Comparison of ENCODE assay signal across 17 cellular contexts in the genomic region with DNA sequence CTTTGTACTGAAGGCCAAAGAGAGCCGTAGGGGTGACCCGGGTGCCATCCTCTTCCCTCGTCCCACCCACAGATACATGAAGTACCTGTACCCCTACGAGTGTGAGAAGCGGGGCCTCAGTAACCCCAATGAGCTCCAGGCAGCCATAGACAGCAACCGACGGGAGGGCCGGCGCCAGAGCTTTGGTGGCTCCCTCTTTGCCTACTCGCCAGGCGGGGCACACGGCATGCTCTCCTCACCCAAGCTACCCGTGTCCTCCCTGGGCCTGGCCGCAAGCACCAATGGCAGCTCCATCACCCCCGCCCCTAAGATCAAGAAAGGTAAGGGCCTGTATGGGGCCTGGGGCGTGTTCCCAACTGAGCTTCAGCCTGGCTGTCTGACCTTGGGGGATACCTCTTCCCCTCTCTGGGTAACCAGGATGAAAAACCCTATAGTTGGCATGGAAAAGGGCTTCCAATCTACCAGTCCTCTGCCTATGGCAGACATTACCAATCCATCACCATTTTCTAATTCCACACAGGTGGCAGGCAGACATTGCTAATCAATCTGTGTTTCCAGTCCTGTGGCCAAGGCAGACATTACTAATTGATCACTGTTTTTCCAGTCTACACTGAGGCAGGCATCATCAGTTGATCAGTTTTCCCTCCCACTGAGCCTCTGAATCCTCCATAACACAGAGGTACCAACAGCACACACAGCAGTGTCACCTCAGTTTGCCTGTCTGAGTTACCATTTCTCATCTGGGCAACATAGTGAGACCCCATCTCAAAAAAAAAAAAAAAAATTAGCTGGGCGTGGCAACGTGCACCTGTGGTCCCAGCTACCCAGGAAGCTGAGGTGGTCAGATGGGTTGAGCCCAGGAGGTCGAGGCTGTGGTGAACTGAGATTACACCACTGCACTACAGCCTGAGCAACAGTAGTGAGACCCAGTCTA. TPM values are rescaled to one million over a fixed set of nuclear protein-coding genes. Genes with fewer than 3 reads are reported as not detected.
A peak's percentile ranks its signal among the peaks of the same experiment; 100 is the strongest.
DNase-seq lines count a peak whose midpoint lies in the region; ATAC-seq, FAIRE-seq and TF ChIP-seq lines count a peak whose summit lies in the region.
"Had no signal": no experiment of that assay in that cellular context is flagged by ENCODE, and none has a peak within 500 bp of the region (broad histone marks: within the 10 kb centered on the region; RNA-seq: fewer than 3 reads in every experiment).

No MANE protein-coding gene starts in this region.

- H3K79me2 ChIP-seq in GM12878 (ENCODE audit: control insufficient read depth, insufficient read depth, low read length) (no peaks in the 10 kb centered on the region), mesendoderm (ENCODE audit: control insufficient read depth, insufficient read depth, low read length) (no peaks in the 10 kb centered on the region)

- no peak overlapping the region for H3K9ac ChIP-seq in IMR-90 (ENCODE audit: low read depth, low read length)
- H3K9ac ChIP-seq in GM12878 (ENCODE audit: control insufficient read depth, insufficient read depth, low read length) = no peak overlapping the region
- no peak overlapping the region for H3K9ac ChIP-seq in mesendoderm (ENCODE audit: low read length)

- dilution Hi-C loops in IMR-90 (cut with HindIII; ENCODE audit: low sequenced_read_pairs, unreplicated experiment) = no loop called here

- BruUV-seq in IMR-90 (replicated peaks; lab: Mats Ljungman, UMichigan) (no TSS peak), GM12878 (replicated peaks; lab: Mats Ljungman, UMichigan) (no TSS peak)

- H2BK120ac ChIP-seq in IMR-90 (ENCODE audit: low read depth, low read length) (no peak overlapping the region), mesendoderm (ENCODE audit: low read depth, low read length) (no peak overlapping the region)

- H3K4me2 ChIP-seq in IMR-90 (ENCODE audit: low read depth, low read length) (no peak overlapping the region), GM12878 (ENCODE audit: control insufficient read depth, insufficient read depth) (no peak overlapping the region), mesendoderm (ENCODE audit: low read length) (no peak overlapping the region)

- H3K4me3 ChIP-seq in IMR-90 (ENCODE audit: insufficient read depth, low read depth, low read length) (no peak overlapping the region), GM12878 (no peak overlapping the region), mesendoderm (ENCODE audit: low read length) (no peak overlapping the region), uterus (no peak overlapping the region)
- H3K4me3 ChIP-seq: testis had no signal

- TF ChIP-seq RAD21 in IMR-90 (IDR thresholded peaks at IDR 0.05; ENCODE audit: low read length) = no peak
- TF ChIP-seq RAD21 in GM12878 (IDR thresholded peaks at IDR 0.05; ENCODE audit: insufficient read depth, low read depth, low read length) = no peak

- H2BK5ac ChIP-seq in IMR-90 (ENCODE audit: low read depth, low read length, poor library complexity, severe bottlenecking) (no peak overlapping the region), mesendoderm (ENCODE audit: low read length) (no peak overlapping the region)

- DNase-seq in DMS 273 (lab: John Stamatoyannopoulos, UW; ENCODE audit: unreplicated experiment) (peak; percentile 65), DMS 273 treated with DMSO at 0.1 percent for 48 hours (lab: John Stamatoyannopoulos, UW) (no peak), IMR-90 (peak; percentile 31), GM12878 (ENCODE audit: low read depth, low spot score) (no peak), mesendoderm (peak; percentile 75), NCI-H2029 treated with DMSO at 0.1 percent for 48 hours (lab: John Stamatoyannopoulos, UW) (no peak), uterus (no peak)
- DNase-seq: activated CD4-positive, alpha-beta T cell treated with anti-CD3 and anti-CD28 coated beads, Interleukin-2, amount 50 U/mL, for 4 hours; activated naive CD4-positive, alpha-beta T cell treated with anti-CD3 and anti-CD28 coated beads, Interleukin-2, amount 10 ng/mL, durations not matched to agents 7 days and 5 days; foreskin melanocyte; H7; NK-92 treated with Interleukin-12 subunit alpha and Interleukin-12 subunit beta, amount 100 ng/mL, for 24 hours; testis had no signal

- peaks cover 6% of the 10 kb centered on the region; the same call in 1 of the 2 replicates for H3K9me1 ChIP-seq in IMR-90 (ENCODE audit: insufficient read depth, low read length)

- no peak overlapping the region for H3K4ac ChIP-seq in IMR-90 (ENCODE audit: low read depth, low read length)
- no peak overlapping the region for H3K4ac ChIP-seq in mesendoderm (ENCODE audit: low read depth, low read length)

- POLR2A ChIA-PET in IMR-90 (lab: Charles Lee; ENCODE audit: unreplicated experiment) = no interaction called here
- POLR2A ChIA-PET in GM12878 (lab: Charles Lee) = interaction anchor here (0.6 kb wide), 2 partner anchors 12 to 32 kb away, joined by 3 to 4 read pairs; no protein-coding TSS in a partner anchor

- H2BK15ac ChIP-seq in IMR-90 (ENCODE audit: low read depth, low read length) (no peak overlapping the region), mesendoderm (replicated peaks; ENCODE audit: low read depth) (no peak overlapping the region)

- H3K23ac ChIP-seq in IMR-90 (ENCODE audit: low read depth, low read length) (no peak overlapping the region), mesendoderm (ENCODE audit: low read length) (no peak overlapping the region)

- H3K4me1 ChIP-seq in IMR-90 (ENCODE audit: control insufficient read depth, insufficient read depth, low read length) = peaks cover 5% of the 10 kb centered on the region
- H3K4me1 ChIP-seq in GM12878 (ENCODE audit: control insufficient read depth, insufficient read depth, low read length) = no peaks in the 10 kb centered on the region
- H3K4me1 ChIP-seq in mesendoderm (ENCODE audit: control insufficient read depth, low read depth, low read length) = no peaks in the 10 kb centered on the region
- no peaks in the 10 kb centered on the region for H3K4me1 ChIP-seq in uterus
- H3K4me1 ChIP-seq: testis had no signal

- no peak for TF ChIP-seq POLR2A in IMR-90 (IDR thresholded peaks at IDR 0.05; ENCODE audit: low read depth, low read length)
- no peak for TF ChIP-seq POLR2A in GM12878 (IDR thresholded peaks at IDR 0.05; ENCODE audit: low read depth, low read length)
- no peak for TF ChIP-seq POLR2A in uterus (IDR thresholded peaks at IDR 0.05)

- H3K56ac ChIP-seq in IMR-90 (ENCODE audit: extremely low read depth, insufficient read depth, low read length) (no peak overlapping the region), mesendoderm (ENCODE audit: low read length) (no peak overlapping the region)

- H3K9me3 ChIP-seq in IMR-90 (ENCODE audit: control insufficient read depth, insufficient read depth, low read length) (no peaks in the 10 kb centered on the region), GM12878 (replicated peaks; ENCODE audit: control insufficient read depth, insufficient read depth, low read length) (peaks cover 2% of the 10 kb centered on the region; the same call in 1 of the 3 replicates), uterus (no peaks in the 10 kb centered on the region)
- H3K9me3 ChIP-seq: neutrophil, testis had no signal

- TF ChIP-seq EP300 in GM12878 (IDR thresholded peaks at IDR 0.05; ENCODE audit: borderline replicate concordance in 1 of 2, control insufficient read depth in 1 of 2, low read depth in 2 of 2, low read length in 2 of 2) = no peak

- H3K14ac ChIP-seq in IMR-90 (replicated peaks; ENCODE audit: low read depth, low read length) = no peak overlapping the region

- no peak for FAIRE-seq in GM12878 (lab: Jason Lieb, UNC)

- H4K8ac ChIP-seq in IMR-90 (ENCODE audit: low read depth in 2 of 2, low read length in 2 of 2) (no peak overlapping the region), mesendoderm (ENCODE audit: low read depth, low read length) (no peak overlapping the region)

- H4K5ac ChIP-seq in IMR-90 (ENCODE audit: low read depth, low read length) (no peak overlapping the region), mesendoderm (ENCODE audit: low read length) (no peak overlapping the region)

- SMC1A ChIA-PET in GM12878 (lab: Charles Lee; ENCODE audit: uncharacterized antibody, unreplicated experiment) = no interaction called here

- H3K27me3 ChIP-seq in IMR-90 (ENCODE audit: control insufficient read depth, insufficient read depth, low read length) (no peaks in the 10 kb centered on the region), GM12878 (replicated peaks in 1 of 2; ENCODE audit: control insufficient read depth in 2 of 2, insufficient read depth in 2 of 2, low read length in 1 of 2) (no peaks in the 10 kb centered on the region), mesendoderm (ENCODE audit: insufficient read depth, low read length, poor library complexity) (no peaks in the 10 kb centered on the region), uterus (no peaks in the 10 kb centered on the region)
- H3K27me3 ChIP-seq: neutrophil, testis had no signal

- H3K27ac ChIP-seq in IMR-90 (ENCODE audit: insufficient read depth, low read length) (no peak overlapping the region), GM12878 (ENCODE audit: control insufficient read depth, insufficient read depth) (no peak overlapping the region), mesendoderm (ENCODE audit: low read depth, low read length) (no peak overlapping the region), uterus (no peak overlapping the region)
- H3K27ac ChIP-seq: 22Rv1, C4-2B, neutrophil, testis had no signal

- no peak overlapping the region for H2BK20ac ChIP-seq in IMR-90 (ENCODE audit: low read depth, low read length)

- in situ Hi-C loops in IMR-90 (cut with MboI; ENCODE audit: low sequenced_read_pairs) = no loop called here
- in situ Hi-C loops in GM12878 (cut with MboI) = no loop called here

- H3K79me1 ChIP-seq in IMR-90 (ENCODE audit: low read depth in 1 of 2, low read length in 2 of 2) = peaks cover 44 to 70% of the 10 kb centered on the region in 2 experiments
- peaks cover 4% of the 10 kb centered on the region for H3K79me1 ChIP-seq in mesendoderm (ENCODE audit: low read length)

- H2AK5ac ChIP-seq in IMR-90 (ENCODE audit: low read depth, low read length) (no peak overlapping the region), mesendoderm (ENCODE audit: low read length) (no peak overlapping the region)

- peak overlapping the region; percentile 60 for H2AK9ac ChIP-seq in IMR-90 (replicated peaks; ENCODE audit: low read depth, low read length, poor library complexity)

- H3K18ac ChIP-seq in IMR-90 (ENCODE audit: low read depth, low read length) (no peak overlapping the region), mesendoderm (ENCODE audit: low read length) (no peak overlapping the region)

- intact Hi-C loops in IMR-90 (cut with micrococcal nuclease) (no loop called here), GM12878 (cut with micrococcal nuclease; ENCODE audit: unreplicated experiment) (no loop called here), uterus (cut with DNase I; ENCODE audit: low total_unique reads) (no loop called here)

- H3K36me3 ChIP-seq in IMR-90 (ENCODE audit: control insufficient read depth, insufficient read depth, low read length) (peaks cover 68% of the 10 kb centered on the region), GM12878 (ENCODE audit: control insufficient read depth in 2 of 2, insufficient read depth in 2 of 2, low read length in 1 of 2) (peaks cover 21 to 50% of the 10 kb centered on the region in 2 experiments), mesendoderm (ENCODE audit: control insufficient read depth, insufficient read depth, low read length) (peaks cover 17% of the 10 kb centered on the region), uterus (no peaks in the 10 kb centered on the region)

- ATAC-seq in IMR-90 (ENCODE audit: low read depth) = no peak
- ATAC-seq in GM12878 = no peak; the same call in 2 of the 3 replicates
- no peak for ATAC-seq in GM21360 (IDR thresholded peaks at IDR 0.05; ENCODE audit: unreplicated experiment)

- H2AFZ ChIP-seq in IMR-90 (replicated peaks; ENCODE audit: low read length, poor library complexity) (peak overlapping the region; percentile 43), GM12878 (ENCODE audit: control insufficient read depth, low read depth, low read length) (no peak overlapping the region)

- WGBS in IMR-90 (ENCODE audit: extremely low coverage in 2 of 2, insufficient read length in 1 of 2), 2 experiments = 94% methylated on average over 7 of the region's 19 CpGs; no CpG with 5 or more reads in 1 of the 2 experiments
- 93% methylated on average over 19 of the region's 19 CpGs for WGBS in GM12878 (ENCODE audit: insufficient coverage, insufficient replicate concordance, low lambda C conversion rate, missing lambda C conversion rate)
- WGBS in mesendoderm (ENCODE audit: extremely low coverage, insufficient coverage, low lambda C conversion rate) = no CpG with 5 or more reads among the region's 19 CpGs

- CTCF ChIA-PET in IMR-90 (lab: Yijun Ruan, JAX) = no interaction called here
- CTCF ChIA-PET in GM12878 (lab: Yijun Ruan, JAX) = interaction anchor here (0.7 to 1.0 kb wide), 2 partner anchors 19 to 304 kb away, joined by 3 read pairs; no protein-coding TSS in a partner anchor

- TF ChIP-seq CTCF in IMR-90 (conservative IDR thresholded peaks at IDR 0.05; ENCODE audit: low read depth, low read length) (no peak), GM12878 (IDR thresholded peaks at IDR 0.05 in 2 of 3, conservative IDR thresholded peaks at IDR 0.05 in 1 of 3; ENCODE audit: control insufficient read depth in 2 of 3, extremely low read depth in 1 of 3, insufficient read depth in 1 of 3, low read depth in 3 of 3, low read length in 3 of 3) (no peak), uterus (IDR thresholded peaks at IDR 0.05) (no peak)

- H4K20me1 ChIP-seq in IMR-90 (ENCODE audit: insufficient read depth, low read length) = peaks cover 15% of the 10 kb centered on the region; the same call in 1 of the 2 replicates
- no peaks in the 10 kb centered on the region for H4K20me1 ChIP-seq in GM12878 (ENCODE audit: control insufficient read depth, insufficient read depth)

- no peak overlapping the region for H4K91ac ChIP-seq in IMR-90 (ENCODE audit: insufficient read depth, low read depth, low read length)

- RAD21 ChIA-PET in GM12878 (lab: Charles Lee; ENCODE audit: unreplicated experiment) = no interaction called here

RNA-seq across cellular contexts. Expression of gene WDR18, which starts 19.1 kb away (rescaled TPM):
- total RNA-seq in IMR-90 (2012; rRNA removed) = 37.1 and 38.9 TPM in 2 replicates
- polyA plus RNA-seq in IMR-90 (2012; rRNA removed) = 56.9 and 74.5 TPM in 2 replicates
- 28.1 and 66.5 TPM in 2 replicates for polyA plus RNA-seq in IMR-90 (2012; cell fraction: cytosol; rRNA removed)
- polyA plus RNA-seq in IMR-90 (2012; cell fraction: nucleus; rRNA removed; ENCODE audit: low replicate concordance) = 114 and 350 TPM in 2 replicates
- total RNA-seq in GM12878 (2013; cell fraction: nucleolus; rRNA removed) = 32.4 and 34.2 TPM in 2 replicates
- 85.0 and 97.5 TPM in 2 replicates for total RNA-seq in GM12878 (2014; rRNA removed)
- total RNA-seq in GM12878 (2014; rRNA removed; fragmentation: Illumina TruSeq; extraction: Trizol) = 13.6 and 16.5 TPM in 2 replicates
- total RNA-seq in GM12878 (2021) = 92.1 and 97.3 TPM in 2 replicates
- polyA plus RNA-seq in GM12878 (2011; ENCODE audit: low read depth) = 15.8 TPM
- polyA plus RNA-seq in GM12878 (2011; rRNA removed) = 7.5 and 27.3 TPM in 2 replicates
- 48.8 and 85.0 TPM in 2 replicates for polyA plus RNA-seq in GM12878 (2011; cell fraction: cytosol; rRNA removed)
- 165 and 192 TPM in 2 replicates for polyA plus RNA-seq in GM12878 (2011; cell fraction: nucleus; rRNA removed)
- polyA plus RNA-seq in GM12878 (2012) = 49.6 and 54.3 TPM in 2 replicates
- 4.5 and 8.8 TPM in 2 replicates for polyA plus RNA-seq in GM12878 (2014; fragmentation: Illumina TruSeq; extraction: Trizol)
- polyA plus RNA-seq in GM12878 (2014; fragmentation: Nextera tagmentation; extraction: Ambion mirVana) = 1 to 10 TPM; 3.0 to 3.3 TPM
- polyA plus RNA-seq in GM12878 (2014; rRNA removed) = 106 and 131 TPM in 2 replicates
- 100 to 1,000 TPM; 192 to 206 TPM for polyA plus RNA-seq in GM12878 (2016; fragmentation: Nextera tagmentation; extraction: Ambion mirVana)
- polyA minus RNA-seq in GM12878 (2011; rRNA and poly(A)+ RNA removed) = 22.5 and 45.0 TPM in 2 replicates
- polyA minus RNA-seq in GM12878 (2011; cell fraction: cytosol; rRNA and poly(A)+ RNA removed) = 36.3 and 42.0 TPM in 2 replicates
- polyA minus RNA-seq in GM12878 (2011; cell fraction: nucleus; rRNA and poly(A)+ RNA removed) = 27.1 and 39.9 TPM in 2 replicates
- 61.9 TPM for polyA plus RNA-seq in mesendoderm (2013, experiment 1 of 2)
- polyA plus RNA-seq in mesendoderm (2013, experiment 2 of 2) = 58.1 TPM
- 10 to 100 TPM; 13.6 to 34.9 (median 17.3) TPM for total RNA-seq in uterus

RNA-seq across cellular contexts. Expression of gene GRIN3B, which starts 35.2 kb away (rescaled TPM):
- total RNA-seq in IMR-90 (2012; rRNA removed) (under 0.01 and 0.28 TPM in 2 replicates), GM12878 (2014; rRNA removed) (not detected in 2 replicates), GM12878 (2014; rRNA removed; fragmentation: Illumina TruSeq; extraction: Trizol) (not detected in 2 replicates), GM12878 (2021) (0.15 TPM in 1 of 2 replicates, not detected in the other), uterus (under 1 TPM in 1 of 4 donors, not detected in 3; 0.48 TPM)
- polyA plus RNA-seq in IMR-90 (2012; rRNA removed) (0.91 and 1.8 TPM in 2 replicates), GM12878 (2011; rRNA removed) (not detected in 2 replicates), GM12878 (2014; fragmentation: Illumina TruSeq; extraction: Trizol) (not detected in 2 replicates), GM12878 (2014; fragmentation: Nextera tagmentation; extraction: Ambion mirVana) (not detected), GM12878 (2014; rRNA removed) (not detected in 2 replicates), GM12878 (2016; fragmentation: Nextera tagmentation; extraction: Ambion mirVana) (not detected)
- 1.0 and 2.6 TPM in 2 replicates for polyA plus RNA-seq in IMR-90 (2012; cell fraction: cytosol; rRNA removed)
- 6.9 and 13.4 TPM in 2 replicates for polyA plus RNA-seq in IMR-90 (2012; cell fraction: nucleus; rRNA removed; ENCODE audit: low replicate concordance)
- 0.15 and 0.17 TPM in 2 replicates for total RNA-seq in GM12878 (2013; cell fraction: nucleolus; rRNA removed)
- not detected for polyA plus RNA-seq in GM12878 (2011; ENCODE audit: low read depth)
- 0.20 TPM in 1 of 2 replicates, not detected in the other for polyA plus RNA-seq in GM12878 (2011; cell fraction: cytosol; rRNA removed)
- polyA plus RNA-seq in GM12878 (2011; cell fraction: nucleus; rRNA removed) = 0.04 and 0.10 TPM in 2 replicates
- polyA plus RNA-seq in GM12878 (2012) = 0.11 and 0.26 TPM in 2 replicates
- polyA minus RNA-seq in GM12878 (2011; rRNA and poly(A)+ RNA removed) = not detected in 2 replicates
- polyA minus RNA-seq in GM12878 (2011; cell fraction: cytosol; rRNA and poly(A)+ RNA removed) = not detected in 2 replicates
- not detected in 2 replicates for polyA minus RNA-seq in GM12878 (2011; cell fraction: nucleus; rRNA and poly(A)+ RNA removed)
- polyA plus RNA-seq in mesendoderm (2013, experiment 1 of 2) = 0.06 TPM
- 0.10 TPM for polyA plus RNA-seq in mesendoderm (2013, experiment 2 of 2)

RNA-seq across cellular contexts. Expression of gene ARID3A, which starts 39.2 kb away (rescaled TPM):
- total RNA-seq in IMR-90 (2012; rRNA removed) (16.0 and 16.7 TPM in 2 replicates), GM12878 (2014; rRNA removed) (30.2 and 34.2 TPM in 2 replicates), GM12878 (2014; rRNA removed; fragmentation: Illumina TruSeq; extraction: Trizol) (18.3 and 23.6 TPM in 2 replicates), GM12878 (2021) (68.3 and 70.0 TPM in 2 replicates), uterus (10 to 100 TPM in 1 of 4 donors, 1 to 10 TPM in 3; 1.3 to 22.0 (median 3.8) TPM)
- polyA plus RNA-seq in IMR-90 (2012; rRNA removed) (23.1 and 29.4 TPM in 2 replicates), GM12878 (2011; rRNA removed) (6.5 and 17.1 TPM in 2 replicates), GM12878 (2014; fragmentation: Illumina TruSeq; extraction: Trizol) (5.7 and 16.3 TPM in 2 replicates), GM12878 (2014; fragmentation: Nextera tagmentation; extraction: Ambion mirVana) (1 to 10 TPM in 1 of 2 experiments, under 1 TPM in 1; 0.76 to 1.6 TPM), GM12878 (2014; rRNA removed) (37.0 and 45.1 TPM in 2 replicates), GM12878 (2016; fragmentation: Nextera tagmentation; extraction: Ambion mirVana) (1 to 10 TPM; 8.9 to 9.6 TPM)
- 11.4 and 20.8 TPM in 2 replicates for polyA plus RNA-seq in IMR-90 (2012; cell fraction: cytosol; rRNA removed)
- polyA plus RNA-seq in IMR-90 (2012; cell fraction: nucleus; rRNA removed; ENCODE audit: low replicate concordance) = 47.6 and 91.2 TPM in 2 replicates
- 148 and 152 TPM in 2 replicates for total RNA-seq in GM12878 (2013; cell fraction: nucleolus; rRNA removed)
- polyA plus RNA-seq in GM12878 (2011; ENCODE audit: low read depth) = 10.8 TPM
- 22.9 and 33.7 TPM in 2 replicates for polyA plus RNA-seq in GM12878 (2011; cell fraction: cytosol; rRNA removed)
- polyA plus RNA-seq in GM12878 (2011; cell fraction: nucleus; rRNA removed) = 52.3 and 76.3 TPM in 2 replicates
- polyA plus RNA-seq in GM12878 (2012) = 33.7 and 35.9 TPM in 2 replicates
- polyA minus RNA-seq in GM12878 (2011; rRNA and poly(A)+ RNA removed) = 42.1 and 69.0 TPM in 2 replicates
- 48.9 and 50.8 TPM in 2 replicates for polyA minus RNA-seq in GM12878 (2011; cell fraction: cytosol; rRNA and poly(A)+ RNA removed)
- polyA minus RNA-seq in GM12878 (2011; cell fraction: nucleus; rRNA and poly(A)+ RNA removed) = 33.1 and 53.2 TPM in 2 replicates
- polyA plus RNA-seq in mesendoderm (2013, experiment 1 of 2) = 66.2 TPM
- 69.1 TPM for polyA plus RNA-seq in mesendoderm (2013, experiment 2 of 2)

RNA-seq across cellular contexts. Expression of gene KISS1R, which starts 47.9 kb away (rescaled TPM):
- not detected in 2 replicates for total RNA-seq in IMR-90 (2012; rRNA removed)
- polyA plus RNA-seq in IMR-90 (2012; rRNA removed) = not detected in 2 replicates
- 0.02 and 0.09 TPM in 2 replicates for polyA plus RNA-seq in IMR-90 (2012; cell fraction: cytosol; rRNA removed)
- 0.13 TPM in 1 of 2 replicates, not detected in the other for polyA plus RNA-seq in IMR-90 (2012; cell fraction: nucleus; rRNA removed; ENCODE audit: low replicate concordance)
- total RNA-seq in GM12878 (2013; cell fraction: nucleolus; rRNA removed) = 16.9 and 18.1 TPM in 2 replicates
- 0.60 and 2.7 TPM in 2 replicates for total RNA-seq in GM12878 (2014; rRNA removed)
- not detected in 2 replicates for total RNA-seq in GM12878 (2014; rRNA removed; fragmentation: Illumina TruSeq; extraction: Trizol)
- 1.8 TPM in 2 replicates for total RNA-seq in GM12878 (2021)
- polyA plus RNA-seq in GM12878 (2011; ENCODE audit: low read depth) = 0.30 TPM
- 1.6 and 2.8 TPM in 2 replicates for polyA plus RNA-seq in GM12878 (2011; rRNA removed)
- polyA plus RNA-seq in GM12878 (2011; cell fraction: cytosol; rRNA removed) = 2.7 and 4.7 TPM in 2 replicates
- 19.3 and 20.1 TPM in 2 replicates for polyA plus RNA-seq in GM12878 (2011; cell fraction: nucleus; rRNA removed)
- polyA plus RNA-seq in GM12878 (2012) = 1.9 and 2.3 TPM in 2 replicates
- not detected in 2 replicates for polyA plus RNA-seq in GM12878 (2014; fragmentation: Illumina TruSeq; extraction: Trizol)
- polyA plus RNA-seq in GM12878 (2014; fragmentation: Nextera tagmentation; extraction: Ambion mirVana) = under 1 TPM in 1 of 2 experiments, not detected in 1; 0.13 TPM
- polyA plus RNA-seq in GM12878 (2014; rRNA removed) = 0.83 and 2.1 TPM in 2 replicates
- 1 to 10 TPM in 1 of 2 experiments, under 1 TPM in 1; 0.14 to 1.4 TPM for polyA plus RNA-seq in GM12878 (2016; fragmentation: Nextera tagmentation; extraction: Ambion mirVana)
- 0.29 and 1.3 TPM in 2 replicates for polyA minus RNA-seq in GM12878 (2011; rRNA and poly(A)+ RNA removed)
- 1.9 and 2.8 TPM in 2 replicates for polyA minus RNA-seq in GM12878 (2011; cell fraction: cytosol; rRNA and poly(A)+ RNA removed)
- 1.7 and 3.2 TPM in 2 replicates for polyA minus RNA-seq in GM12878 (2011; cell fraction: nucleus; rRNA and poly(A)+ RNA removed)
- polyA plus RNA-seq in mesendoderm (2013, experiment 1 of 2) = 0.10 TPM
- polyA plus RNA-seq in mesendoderm (2013, experiment 2 of 2) = 0.15 TPM
- under 1 TPM in 1 of 4 donors, not detected in 3; 0.14 TPM for total RNA-seq in uterus
- total RNA-seq: testis had no signal

RNA-seq across cellular contexts. Expression of gene R3HDM4, which starts 52.0 kb away (rescaled TPM):
- total RNA-seq in IMR-90 (2012; rRNA removed) = 8.9 and 9.0 TPM in 2 replicates
- 51.5 and 52.5 TPM in 2 replicates for polyA plus RNA-seq in IMR-90 (2012; rRNA removed)
- polyA plus RNA-seq in IMR-90 (2012; cell fraction: cytosol; rRNA removed) = 36.9 and 69.3 TPM in 2 replicates
- 60.4 and 87.8 TPM in 2 replicates for polyA plus RNA-seq in IMR-90 (2012; cell fraction: nucleus; rRNA removed; ENCODE audit: low replicate concordance)
- 17.9 and 20.1 TPM in 2 replicates for total RNA-seq in GM12878 (2013; cell fraction: nucleolus; rRNA removed)
- 24.3 and 28.1 TPM in 2 replicates for total RNA-seq in GM12878 (2014; rRNA removed)
- total RNA-seq in GM12878 (2014; rRNA removed; fragmentation: Illumina TruSeq; extraction: Trizol) = 18.2 and 19.6 TPM in 2 replicates
- total RNA-seq in GM12878 (2021) = 51.6 and 54.5 TPM in 2 replicates
- 14.1 TPM for polyA plus RNA-seq in GM12878 (2011; ENCODE audit: low read depth)
- 12.1 and 26.1 TPM in 2 replicates for polyA plus RNA-seq in GM12878 (2011; rRNA removed)
- 43.8 and 54.5 TPM in 2 replicates for polyA plus RNA-seq in GM12878 (2011; cell fraction: cytosol; rRNA removed)
- 41.0 and 44.6 TPM in 2 replicates for polyA plus RNA-seq in GM12878 (2011; cell fraction: nucleus; rRNA removed)
- 39.6 and 50.1 TPM in 2 replicates for polyA plus RNA-seq in GM12878 (2012)
- 16.4 and 27.2 TPM in 2 replicates for polyA plus RNA-seq in GM12878 (2014; fragmentation: Illumina TruSeq; extraction: Trizol)
- 1 to 10 TPM; 1.3 to 4.2 TPM for polyA plus RNA-seq in GM12878 (2014; fragmentation: Nextera tagmentation; extraction: Ambion mirVana)
- polyA plus RNA-seq in GM12878 (2014; rRNA removed) = 65.8 and 78.8 TPM in 2 replicates
- 10 to 100 TPM; 36.0 to 44.0 TPM for polyA plus RNA-seq in GM12878 (2016; fragmentation: Nextera tagmentation; extraction: Ambion mirVana)
- 8.9 and 20.7 TPM in 2 replicates for polyA minus RNA-seq in GM12878 (2011; rRNA and poly(A)+ RNA removed)
- 11.9 and 12.1 TPM in 2 replicates for polyA minus RNA-seq in GM12878 (2011; cell fraction: cytosol; rRNA and poly(A)+ RNA removed)
- 4.8 and 6.7 TPM in 2 replicates for polyA minus RNA-seq in GM12878 (2011; cell fraction: nucleus; rRNA and poly(A)+ RNA removed)
- 56.1 TPM for polyA plus RNA-seq in mesendoderm (2013, experiment 1 of 2)
- polyA plus RNA-seq in mesendoderm (2013, experiment 2 of 2) = 56.0 TPM
- 10 to 100 TPM in 3 of 4 donors, 1 to 10 TPM in 1; 5.3 to 38.2 (median 21.2) TPM for total RNA-seq in uterus

Comparison
In these comparisons a context has a peak if more than half of its experiments do, and no peak if none do; other contexts are left out.
1. DNase-seq: peak in DMS 273 (single experiment), IMR-90 (single experiment) and mesendoderm (single experiment); none in DMS 273 treated with DMSO at 0.1 percent for 48 hours (single experiment), GM12878 (single experiment), NCI-H2029 treated with DMSO at 0.1 percent for 48 hours (single experiment) and uterus (0 of 2).